ENCODE assay signal across 1 cellular context in genomic region chr2:230864605-230865323, GRCh38.
A peak's percentile ranks its signal among the peaks of the same experiment; 100 is the strongest.
TF ChIP-seq lines count a peak whose summit lies in the region.

A gene with protein sequence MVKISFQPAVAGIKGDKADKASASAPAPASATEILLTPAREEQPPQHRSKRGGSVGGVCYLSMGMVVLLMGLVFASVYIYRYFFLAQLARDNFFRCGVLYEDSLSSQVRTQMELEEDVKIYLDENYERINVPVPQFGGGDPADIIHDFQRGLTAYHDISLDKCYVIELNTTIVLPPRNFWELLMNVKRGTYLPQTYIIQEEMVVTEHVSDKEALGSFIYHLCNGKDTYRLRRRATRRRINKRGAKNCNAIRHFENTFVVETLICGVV (plus strand): TSS chr2:230864942. CDS start chr2:230865026, 84 bp downstream.

TF ChIP-seq in HepG2, 621 proteins besides CTCF, POLR2A, EP300 and RAD21 (continued from another document and continues in another):
- TF ChIP-seq, protein P1, sequence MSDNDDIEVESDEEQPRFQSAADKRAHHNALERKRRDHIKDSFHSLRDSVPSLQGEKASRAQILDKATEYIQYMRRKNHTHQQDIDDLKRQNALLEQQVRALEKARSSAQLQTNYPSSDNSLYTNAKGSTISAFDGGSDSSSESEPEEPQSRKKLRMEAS (IDR thresholded peaks at IDR 0.05) = peak; percentile 45; the same call in 1 of the 2 replicates
- TF ChIP-seq SETDB1 (CRISPR knock-in tag; IDR thresholded peaks at IDR 0.05; ENCODE audit: borderline replicate concordance) = no peak
- peak; percentile 50; the same call in 1 of the 2 replicates for TF ChIP-seq MED1 (CRISPR knock-in tag; IDR thresholded peaks at IDR 0.05)
- TF ChIP-seq SRY (CRISPR knock-in tag; IDR thresholded peaks at IDR 0.05) = peak; percentile 76; the same call in 1 of the 2 replicates
- TF ChIP-seq ISL2 (CRISPR knock-in tag; IDR thresholded peaks at IDR 0.05) = peak; percentile 54; the same call in 1 of the 2 replicates
- TF ChIP-seq POLR2AphosphoS5 (IDR thresholded peaks at IDR 0.05; ENCODE audit: low read depth, low read length) = peak; percentile 82
- TF ChIP-seq NFE2L1 (CRISPR knock-in tag; IDR thresholded peaks at IDR 0.05; ENCODE audit: borderline replicate concordance) = 0 out of 2 replicates have a peak, but pooled peaks have one; percentile 41
- no peak for TF ChIP-seq AHR (CRISPR knock-in tag; IDR thresholded peaks at IDR 0.05)
- TF ChIP-seq NCOR1 (IDR thresholded peaks at IDR 0.05; ENCODE audit: borderline replicate concordance, low read length) = no peak
- no peak for TF ChIP-seq ZNF605 (CRISPR knock-in tag; IDR thresholded peaks at IDR 0.05)
- TF ChIP-seq IKZF5 (CRISPR knock-in tag; IDR thresholded peaks at IDR 0.05) = no peak
- TF ChIP-seq BCL6 (CRISPR knock-in tag; IDR thresholded peaks at IDR 0.05) = no peak
- no peak for TF ChIP-seq ZNF34 (CRISPR knock-in tag; IDR thresholded peaks at IDR 0.05; ENCODE audit: borderline replicate concordance)
- peak; percentile 46; the same call in 1 of the 2 replicates for TF ChIP-seq THAP11 (CRISPR knock-in tag; IDR thresholded peaks at IDR 0.05)
- TF ChIP-seq ZNF75D (CRISPR knock-in tag; IDR thresholded peaks at IDR 0.05; ENCODE audit: borderline replicate concordance) = no peak
- no peak for TF ChIP-seq CERS6 (CRISPR knock-in tag; IDR thresholded peaks at IDR 0.05)
- no peak for TF ChIP-seq TIGD3 (CRISPR knock-in tag; IDR thresholded peaks at IDR 0.05; ENCODE audit: borderline replicate concordance)
- peak; percentile 62; the same call in 1 of the 2 replicates for TF ChIP-seq ZSCAN12 (CRISPR knock-in tag; IDR thresholded peaks at IDR 0.05)
- TF ChIP-seq, protein P2, sequence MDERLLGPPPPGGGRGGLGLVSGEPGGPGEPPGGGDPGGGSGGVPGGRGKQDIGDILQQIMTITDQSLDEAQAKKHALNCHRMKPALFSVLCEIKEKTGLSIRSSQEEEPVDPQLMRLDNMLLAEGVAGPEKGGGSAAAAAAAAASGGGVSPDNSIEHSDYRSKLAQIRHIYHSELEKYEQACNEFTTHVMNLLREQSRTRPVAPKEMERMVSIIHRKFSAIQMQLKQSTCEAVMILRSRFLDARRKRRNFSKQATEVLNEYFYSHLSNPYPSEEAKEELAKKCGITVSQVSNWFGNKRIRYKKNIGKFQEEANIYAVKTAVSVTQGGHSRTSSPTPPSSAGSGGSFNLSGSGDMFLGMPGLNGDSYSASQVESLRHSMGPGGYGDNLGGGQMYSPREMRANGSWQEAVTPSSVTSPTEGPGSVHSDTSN (CRISPR knock-in tag; IDR thresholded peaks at IDR 0.05) = no peak
- TF ChIP-seq, protein P3, sequence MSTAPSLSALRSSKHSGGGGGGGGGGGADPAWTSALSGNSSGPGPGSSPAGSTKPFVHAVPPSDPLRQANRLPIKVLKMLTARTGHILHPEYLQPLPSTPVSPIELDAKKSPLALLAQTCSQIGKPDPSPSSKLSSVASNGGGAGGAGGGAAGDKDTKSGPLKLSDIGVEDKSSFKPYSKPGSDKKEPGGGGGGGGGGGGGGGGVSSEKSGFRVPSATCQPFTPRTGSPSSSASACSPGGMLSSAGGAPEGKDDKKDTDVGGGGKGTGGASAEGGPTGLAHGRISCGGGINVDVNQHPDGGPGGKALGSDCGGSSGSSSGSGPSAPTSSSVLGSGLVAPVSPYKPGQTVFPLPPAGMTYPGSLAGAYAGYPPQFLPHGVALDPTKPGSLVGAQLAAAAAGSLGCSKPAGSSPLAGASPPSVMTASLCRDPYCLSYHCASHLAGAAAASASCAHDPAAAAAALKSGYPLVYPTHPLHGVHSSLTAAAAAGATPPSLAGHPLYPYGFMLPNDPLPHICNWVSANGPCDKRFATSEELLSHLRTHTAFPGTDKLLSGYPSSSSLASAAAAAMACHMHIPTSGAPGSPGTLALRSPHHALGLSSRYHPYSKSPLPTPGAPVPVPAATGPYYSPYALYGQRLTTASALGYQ (CRISPR knock-in tag; IDR thresholded peaks at IDR 0.05) = peak; percentile 72
- no peak for TF ChIP-seq NPAS2 (CRISPR knock-in tag; IDR thresholded peaks at IDR 0.05; ENCODE audit: borderline replicate concordance)
- no peak for TF ChIP-seq ZNF629 (CRISPR knock-in tag; conservative IDR thresholded peaks at IDR 0.05)
- 0 out of 2 replicates have a peak, but pooled peaks have one; percentile 40 for TF ChIP-seq KMT2A (CRISPR knock-in tag; IDR thresholded peaks at IDR 0.05)
- TF ChIP-seq, protein P4, sequence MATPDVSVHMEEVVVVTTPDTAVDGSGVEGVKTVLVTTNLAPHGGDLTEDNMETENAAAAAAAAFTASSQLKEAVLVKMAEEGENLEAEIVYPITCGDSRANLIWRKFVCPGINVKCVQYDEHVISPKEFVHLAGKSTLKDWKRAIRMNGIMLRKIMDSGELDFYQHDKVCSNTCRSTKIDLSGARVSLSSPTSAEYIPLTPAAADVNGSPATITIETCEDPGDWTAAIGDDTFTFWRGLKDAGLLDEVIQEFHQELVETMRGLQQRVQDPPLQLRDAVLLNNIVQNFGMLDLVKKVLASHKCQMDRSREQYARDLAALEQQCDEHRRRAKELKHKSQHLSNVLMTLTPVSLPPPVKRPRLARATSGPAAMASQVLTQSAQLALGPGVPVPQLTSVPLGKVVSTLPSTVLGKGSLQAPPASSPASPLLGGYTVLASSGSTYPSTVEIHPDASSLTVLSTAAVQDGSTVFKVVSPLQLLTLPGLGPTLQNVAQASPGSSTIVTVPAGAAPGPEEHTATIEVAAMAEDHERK (CRISPR knock-in tag; IDR thresholded peaks at IDR 0.05; ENCODE audit: low read depth) = no peak
- no peak for TF ChIP-seq POLR2AphosphoS2 (IDR thresholded peaks at IDR 0.05; ENCODE audit: low read depth, low read length)
- no peak for TF ChIP-seq ZNF12 (CRISPR knock-in tag; IDR thresholded peaks at IDR 0.05)
- no peak for TF ChIP-seq ZNF552 (CRISPR knock-in tag; IDR thresholded peaks at IDR 0.05; ENCODE audit: borderline replicate concordance)
- no peak for TF ChIP-seq ZBTB49 (CRISPR knock-in tag; IDR thresholded peaks at IDR 0.05; ENCODE audit: borderline replicate concordance)
- no peak for TF ChIP-seq CENPBD1 (CRISPR knock-in tag; IDR thresholded peaks at IDR 0.05; ENCODE audit: borderline replicate concordance, low read depth)
- TF ChIP-seq EHMT2 (IDR thresholded peaks at IDR 0.05; ENCODE audit: borderline replicate concordance, low read depth, low read length) = no peak
- no peak for TF ChIP-seq ZKSCAN1 (IDR thresholded peaks at IDR 0.05; ENCODE audit: low read length)
- no peak for TF ChIP-seq FOXM1 (CRISPR knock-in tag; IDR thresholded peaks at IDR 0.05)
- no peak for TF ChIP-seq IKZF1 (IDR thresholded peaks at IDR 0.05)
- TF ChIP-seq ZNF512B (CRISPR knock-in tag; IDR thresholded peaks at IDR 0.05; ENCODE audit: borderline replicate concordance) = no peak
- TF ChIP-seq, protein P5, sequence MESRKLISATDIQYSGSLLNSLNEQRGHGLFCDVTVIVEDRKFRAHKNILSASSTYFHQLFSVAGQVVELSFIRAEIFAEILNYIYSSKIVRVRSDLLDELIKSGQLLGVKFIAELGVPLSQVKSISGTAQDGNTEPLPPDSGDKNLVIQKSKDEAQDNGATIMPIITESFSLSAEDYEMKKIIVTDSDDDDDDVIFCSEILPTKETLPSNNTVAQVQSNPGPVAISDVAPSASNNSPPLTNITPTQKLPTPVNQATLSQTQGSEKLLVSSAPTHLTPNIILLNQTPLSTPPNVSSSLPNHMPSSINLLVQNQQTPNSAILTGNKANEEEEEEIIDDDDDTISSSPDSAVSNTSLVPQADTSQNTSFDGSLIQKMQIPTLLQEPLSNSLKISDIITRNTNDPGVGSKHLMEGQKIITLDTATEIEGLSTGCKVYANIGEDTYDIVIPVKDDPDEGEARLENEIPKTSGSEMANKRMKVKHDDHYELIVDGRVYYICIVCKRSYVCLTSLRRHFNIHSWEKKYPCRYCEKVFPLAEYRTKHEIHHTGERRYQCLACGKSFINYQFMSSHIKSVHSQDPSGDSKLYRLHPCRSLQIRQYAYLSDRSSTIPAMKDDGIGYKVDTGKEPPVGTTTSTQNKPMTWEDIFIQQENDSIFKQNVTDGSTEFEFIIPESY (CRISPR knock-in tag; IDR thresholded peaks at IDR 0.05) = no peak
- no peak for TF ChIP-seq MTA3 (CRISPR knock-in tag; IDR thresholded peaks at IDR 0.05)
- peak; percentile 63; the same call in 1 of the 2 replicates for TF ChIP-seq SPEN (CRISPR knock-in tag; IDR thresholded peaks at IDR 0.05; ENCODE audit: low read depth)
- TF ChIP-seq, protein P6, sequence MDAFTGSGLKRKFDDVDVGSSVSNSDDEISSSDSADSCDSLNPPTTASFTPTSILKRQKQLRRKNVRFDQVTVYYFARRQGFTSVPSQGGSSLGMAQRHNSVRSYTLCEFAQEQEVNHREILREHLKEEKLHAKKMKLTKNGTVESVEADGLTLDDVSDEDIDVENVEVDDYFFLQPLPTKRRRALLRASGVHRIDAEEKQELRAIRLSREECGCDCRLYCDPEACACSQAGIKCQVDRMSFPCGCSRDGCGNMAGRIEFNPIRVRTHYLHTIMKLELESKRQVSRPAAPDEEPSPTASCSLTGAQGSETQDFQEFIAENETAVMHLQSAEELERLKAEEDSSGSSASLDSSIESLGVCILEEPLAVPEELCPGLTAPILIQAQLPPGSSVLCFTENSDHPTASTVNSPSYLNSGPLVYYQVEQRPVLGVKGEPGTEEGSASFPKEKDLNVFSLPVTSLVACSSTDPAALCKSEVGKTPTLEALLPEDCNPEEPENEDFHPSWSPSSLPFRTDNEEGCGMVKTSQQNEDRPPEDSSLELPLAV (CRISPR knock-in tag; conservative IDR thresholded peaks at IDR 0.05; ENCODE audit: low read depth) = no peak
- peak; percentile 66; the same call in 1 of the 2 replicates for TF ChIP-seq TBX2 (CRISPR knock-in tag; IDR thresholded peaks at IDR 0.05; ENCODE audit: borderline replicate concordance)
